1 cellular context compared by ENCODE assay signal in genomic region chr12:52285172-52285745, GRCh38.
TF ChIP-seq lines count a peak whose summit lies in the region.

No MANE protein-coding gene starts in this region.

TF ChIP-seq in HCT116, 20 proteins besides CTCF, POLR2A, EP300 and RAD21 (continued from another document):
- TF ChIP-seq REST (IDR thresholded peaks at IDR 0.05; ENCODE audit: low read depth) (no peak), CBX3 (IDR thresholded peaks at IDR 0.05; ENCODE audit: low read depth) (no peak), ATF3 (IDR thresholded peaks at IDR 0.05) (no peak), POLR2AphosphoS5 (IDR thresholded peaks at IDR 0.05; ENCODE audit: low read depth, low read length) (no peak), ZBTB33 (IDR thresholded peaks at IDR 0.05; ENCODE audit: extremely low read depth, insufficient replicate concordance, low read length) (no peak), YY1 (IDR thresholded peaks at IDR 0.05; ENCODE audit: extremely low read depth, insufficient replicate concordance, low read depth, low read length) (no peak), SIN3A (IDR thresholded peaks at IDR 0.05; ENCODE audit: low read depth) (no peak), EGR1 (IDR thresholded peaks at IDR 0.05; ENCODE audit: low read depth) (no peak), EZH2 (IDR thresholded peaks at IDR 0.05) (no peak), ZNF274 (IDR thresholded peaks at IDR 0.05; ENCODE audit: low read depth, low read length) (no peak), ELF1 (IDR thresholded peaks at IDR 0.05; ENCODE audit: borderline replicate concordance, low read depth) (no peak), SP1 (IDR thresholded peaks at IDR 0.05; ENCODE audit: low read depth) (no peak), ZFX (IDR thresholded peaks at IDR 0.05) (no peak), SRF (IDR thresholded peaks at IDR 0.05; ENCODE audit: low read depth) (no peak), TCF7L2 (IDR thresholded peaks at IDR 0.05; ENCODE audit: borderline replicate concordance, extremely low read depth, insufficient read depth, insufficient read length) (no peak), JUND (IDR thresholded peaks at IDR 0.05) (no peak)
